ENCODE assay signal across 26 cellular contexts in genomic region chr6:22433745-22434144, GRCh38.
"Had no signal": no experiment of that assay in that cellular context is flagged by ENCODE, and none has a peak within 500 bp of the region (broad histone marks: within the 10 kb centered on the region; RNA-seq: fewer than 3 reads in every experiment).

No MANE protein-coding gene starts in this region.

- DNase-seq: kidney; left colon; left lung; midbrain; mucosa of descending colon; naive thymus-derived CD4-positive, alpha-beta T cell; ovary; stimulated activated CD4-positive, alpha-beta T cell treated with anti-CD3 and anti-CD28 coated beads, Interleukin-12 subunit alpha, Interleukin-12 subunit beta, amount 100 ng/mL, for 4 hours; stimulated activated CD4-positive, alpha-beta T cell treated with anti-CD3 and anti-CD28 coated beads, Interleukin-15, amount 100 ng/mL, for 24 hours; stimulated activated CD4-positive, alpha-beta T cell treated with anti-CD3 and anti-CD28 coated beads, Interleukin-2, amount 100 ng/mL, for 24 hours; stimulated activated CD4-positive, alpha-beta T cell treated with anti-CD3 and anti-CD28 coated beads, Interleukin-4, amount 100 ng/mL, for 1 hour; stimulated activated naive B cell treated with anti-CD40 and anti-IgM and Interleukin-4, amounts not matched to agents 10 μg/mL and 1 μg/mL and 100 μg/mL, for 72 hours; stimulated activated naive CD8-positive, alpha-beta T cell treated with anti-CD3 and anti-CD28 coated beads, Interleukin-15, Interleukin-2, amounts not matched to agents 100 U/mL and 50 U/mL, for 24 hours; stomach; testis; thyroid gland; transverse colon; upper lobe of left lung had no signal

- ATAC-seq: left colon; mucosa of descending colon; naive thymus-derived CD4-positive, alpha-beta T cell; natural killer cell treated with Interleukin-12 subunit alpha and Interleukin-12 subunit beta and Interleukin-15 and Interleukin-18, amount 100 ng/mL, for 72 hours; sciatic nerve; stimulated activated naive B cell treated with anti-CD40 and anti-IgM and Interleukin-4, amounts not matched to agents 10 μg/mL and 1 μg/mL and 100 μg/mL, for 72 hours; stimulated activated naive CD8-positive, alpha-beta T cell treated with anti-CD3 and anti-CD28 coated beads, Interleukin-15, Interleukin-2, amounts not matched to agents 100 U/mL and 50 U/mL, for 24 hours had no signal

- H3K36me3 Mint-ChIP-seq: memory B cell; naive thymus-derived CD4-positive, alpha-beta T cell; stimulated activated naive B cell treated with anti-CD40 and anti-IgM and Interleukin-4, amounts not matched to agents 10 μg/mL and 1 μg/mL and 100 μg/mL, for 72 hours had no signal

- H3K4me3 Mint-ChIP-seq: memory B cell; naive thymus-derived CD4-positive, alpha-beta T cell; natural killer cell treated with Interleukin-12 subunit alpha and Interleukin-12 subunit beta and Interleukin-15 and Interleukin-18, amount 100 ng/mL, for 72 hours; stimulated activated naive B cell treated with anti-CD40 and anti-IgM and Interleukin-4, amounts not matched to agents 10 μg/mL and 1 μg/mL and 100 μg/mL, for 72 hours had no signal

- H3K27ac Mint-ChIP-seq: memory B cell; naive thymus-derived CD4-positive, alpha-beta T cell; natural killer cell treated with Interleukin-12 subunit alpha and Interleukin-12 subunit beta and Interleukin-15 and Interleukin-18, amount 100 ng/mL, for 72 hours; progenitor cell of endocrine pancreas; stimulated activated naive B cell treated with anti-CD40 and anti-IgM and Interleukin-4, amounts not matched to agents 10 μg/mL and 1 μg/mL and 100 μg/mL, for 72 hours had no signal

- H3K4me1 ChIP-seq: left lung, right atrium auricular region, stomach, testis, thyroid gland, upper lobe of left lung, vagina had no signal

- H3K27me3 Mint-ChIP-seq: memory B cell; naive thymus-derived CD4-positive, alpha-beta T cell; natural killer cell treated with Interleukin-12 subunit alpha and Interleukin-12 subunit beta and Interleukin-15 and Interleukin-18, amount 100 ng/mL, for 72 hours; progenitor cell of endocrine pancreas; stimulated activated naive B cell treated with anti-CD40 and anti-IgM and Interleukin-4, amounts not matched to agents 10 μg/mL and 1 μg/mL and 100 μg/mL, for 72 hours had no signal

- FAIRE-seq: kidney had no signal

- H3K27ac ChIP-seq: left lung, ovary, right atrium auricular region, skin epidermis, stomach, testis, thyroid gland, transverse colon, upper lobe of left lung, vagina had no signal

- H3K27me3 ChIP-seq: left lung, ovary, right atrium auricular region, stomach, testis, thyroid gland, transverse colon, upper lobe of left lung, vagina had no signal

- H3K4me1 Mint-ChIP-seq: memory B cell; stimulated activated naive B cell treated with anti-CD40 and anti-IgM and Interleukin-4, amounts not matched to agents 10 μg/mL and 1 μg/mL and 100 μg/mL, for 72 hours had no signal

- H3K4me3 ChIP-seq: left lung, lung, mucosa of descending colon, ovary, right atrium auricular region, skin epidermis, stomach, testis, thyroid gland, transverse colon, upper lobe of left lung, vagina had no signal

- H3K9me3 ChIP-seq: left lung, mucosa of descending colon, ovary, right atrium auricular region, stomach, testis, thyroid gland, transverse colon, upper lobe of left lung, vagina had no signal

- H3K36me3 ChIP-seq: left lung, ovary, right atrium auricular region, stomach, thyroid gland, transverse colon, upper lobe of left lung, vagina had no signal
